Comparison of ENCODE assay signal across 20 cellular contexts in the genomic region with DNA sequence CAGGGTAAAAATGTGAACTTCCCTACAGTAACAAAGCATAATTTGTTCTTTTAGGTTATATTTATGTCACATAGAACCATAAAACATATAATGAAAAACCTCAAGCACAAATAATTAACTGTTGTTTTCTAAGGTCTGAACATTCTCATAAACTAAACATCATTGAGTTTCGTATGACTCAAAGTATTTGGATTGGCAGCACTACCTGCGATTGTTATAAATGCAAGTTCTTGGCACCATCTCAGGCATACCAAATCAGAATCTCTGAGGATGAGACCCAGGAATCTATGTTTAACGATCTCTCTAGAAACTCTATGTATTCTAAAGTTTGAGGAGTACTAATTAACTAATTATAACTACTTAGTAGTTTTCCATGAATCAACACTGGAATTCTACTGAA. TPM values are rescaled to one million over a fixed set of nuclear protein-coding genes. Genes with fewer than 3 reads are reported as not detected.
DNase-seq lines count a peak whose midpoint lies in the region; ATAC-seq and TF ChIP-seq lines count a peak whose summit lies in the region.
"Had no signal": no experiment of that assay in that cellular context is flagged by ENCODE, and none has a peak within 500 bp of the region (broad histone marks: within the 10 kb centered on the region; RNA-seq: fewer than 3 reads in every experiment).

No MANE protein-coding gene starts in this region.

- no peak overlapping the region for H3K27ac ChIP-seq in breast epithelium
- H3K27ac ChIP-seq: SJCRH30 had no signal

- H3K4me1 ChIP-seq in breast epithelium (no peaks in the 10 kb centered on the region), mucosa of descending colon (ENCODE audit: low read depth) (no peaks in the 10 kb centered on the region)
- H3K4me1 ChIP-seq: SJCRH30 had no signal

- H3K27me3 ChIP-seq in breast epithelium: no peaks in the 10 kb centered on the region
- H3K27me3 ChIP-seq: SJCRH30 had no signal

- H3K4me3 ChIP-seq in breast epithelium: no peak overlapping the region
- H3K4me3 ChIP-seq in mucosa of descending colon: no peak overlapping the region
- H3K4me3 ChIP-seq: SJCRH30 had no signal

- no peak overlapping the region for H3K4me3 Mint-ChIP-seq in MCF 10A (ENCODE audit: unreplicated experiment)
- H3K4me3 Mint-ChIP-seq: CD4-positive, alpha-beta T cell; H9; IgD-negative memory B cell had no signal

- H3K9me3 ChIP-seq in breast epithelium (no peaks in the 10 kb centered on the region), mucosa of descending colon (no peaks in the 10 kb centered on the region)

- BruUV-seq in MCF 10A (replicated peaks; lab: Mats Ljungman, UMichigan): no TSS peak

- no peaks in the 10 kb centered on the region for H3K9me3 Mint-ChIP-seq in MCF 10A (ENCODE audit: unreplicated experiment)
- H3K9me3 Mint-ChIP-seq: CD4-positive, alpha-beta T cell had no signal

- DNase-seq in MCF 10A (ENCODE audit: unreplicated experiment) (peak; percentile 60), breast epithelium (ENCODE audit: low spot score in 2 of 2) (no peak), dermis blood vessel endothelial cell (peak; percentile 76), kidney glomerular epithelial cell (lab: John Stamatoyannopoulos, UW) (peak; percentile 18), ecto neural progenitor cell (ENCODE audit: low spot score) (no peak), mucosa of descending colon (no peak), NCI-H1105 (lab: John Stamatoyannopoulos, UW) (no peak)
- DNase-seq: CD4-positive, alpha-beta T cell; EL; H9; Karpas-422; NCI-H1694 treated with DMSO at 0.1 percent for 48 hours; NCI-H2107; NCI-H2227 treated with DMSO at 0.1 percent for 48 hours; NCI-H510A treated with DMSO at 0.1 percent for 48 hours; NCI-H774; SJCRH30 had no signal

- H3K36me3 ChIP-seq in breast epithelium (no peaks in the 10 kb centered on the region), mucosa of descending colon (ENCODE audit: low read depth) (peaks cover 3% of the 10 kb centered on the region)

- intact Hi-C loops in MCF 10A (cut with micrococcal nuclease) (no loop called here), breast epithelium (cut with DNase I; ENCODE audit: low total_unique reads) (no loop called here), mucosa of descending colon (cut with DNase I, micrococcal nuclease) (no loop called here)

- TF ChIP-seq POLR2A in breast epithelium (IDR thresholded peaks at IDR 0.05): no peak

- POLR2A ChIA-PET in MCF 10A (lab: Yijun Ruan, JAX): no interaction called here

- CTCF ChIA-PET in MCF 10A (lab: Yijun Ruan, JAX): no interaction called here

- no peaks in the 10 kb centered on the region for H3K4me1 Mint-ChIP-seq in MCF 10A (ENCODE audit: insufficient read depth, unreplicated experiment)
- H3K4me1 Mint-ChIP-seq: H9, IgD-negative memory B cell had no signal

- H3K27ac Mint-ChIP-seq in MCF 10A (ENCODE audit: low read depth, unreplicated experiment): no peak overlapping the region
- H3K27ac Mint-ChIP-seq: CD4-positive, alpha-beta T cell; H9; IgD-negative memory B cell had no signal

- H3K36me3 Mint-ChIP-seq in MCF 10A (ENCODE audit: insufficient read depth, unreplicated experiment): peaks cover 55% of the 10 kb centered on the region

- H3K27me3 Mint-ChIP-seq in MCF 10A (ENCODE audit: insufficient read depth, unreplicated experiment): no peaks in the 10 kb centered on the region
- H3K27me3 Mint-ChIP-seq: CD4-positive, alpha-beta T cell; IgD-negative memory B cell had no signal

- ATAC-seq in mucosa of descending colon (no peak), esophagus mucosa (no peak)
- ATAC-seq: Panc1 had no signal

- no peak for TF ChIP-seq CTCF in MCF 10A (IDR thresholded peaks at IDR 0.05; ENCODE audit: unreplicated experiment)
- no peak for TF ChIP-seq CTCF in breast epithelium (IDR thresholded peaks at IDR 0.05)
- TF ChIP-seq CTCF in mucosa of descending colon (IDR thresholded peaks at IDR 0.05): no peak

RNA-seq across cellular contexts. Expression of a gene that starts 22.5 kb away (rescaled TPM):
- total RNA-seq in MCF 10A (2022): 25.4 and 34.1 TPM in 2 replicates
- total RNA-seq in breast epithelium: 10 to 100 TPM; 13.3 to 29.9 (median 26.5) TPM
- total RNA-seq in dermis blood vessel endothelial cell: 30.0 and 107 TPM in 2 replicates
- 10 to 100 TPM; 14.9 to 17.6 (median 15.5) TPM for total RNA-seq in mucosa of descending colon
- total RNA-seq in esophagus mucosa: 15.9 TPM

Comparison
In these comparisons a context has a peak if more than half of its experiments do, and no peak if none do; other contexts are left out.
1. DNase-seq: peak in MCF 10A (single experiment), dermis blood vessel endothelial cell (single experiment) and kidney glomerular epithelial cell (single experiment); none in breast epithelium (0 of 2), ecto neural progenitor cell (single experiment), mucosa of descending colon (0 of 3) and NCI-H1105 (single experiment).